In the genomic region with DNA sequence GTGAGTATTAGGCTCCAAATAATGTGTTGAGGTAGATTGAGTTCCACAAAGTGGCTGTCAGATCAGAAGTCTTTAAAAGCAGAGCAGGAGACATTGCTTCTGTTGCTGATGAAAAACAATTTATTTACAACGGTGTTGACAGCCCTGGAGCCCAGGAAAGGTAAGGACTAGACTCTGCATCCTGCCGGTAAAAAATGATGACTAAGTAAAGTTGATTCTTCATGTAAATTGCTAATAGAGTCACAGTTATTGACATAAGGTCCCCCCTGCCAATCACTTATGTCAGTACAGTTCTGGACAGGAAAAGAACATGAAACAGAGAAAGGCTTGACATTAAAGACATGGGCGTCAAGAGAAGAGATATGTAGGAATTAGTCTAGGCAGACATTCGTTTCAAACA, we compare ENCODE assay signal across 11 cellular contexts.
"Had no signal": no experiment of that assay in that cellular context is flagged by ENCODE, and none has a peak within 500 bp of the region (broad histone marks: within the 10 kb centered on the region; RNA-seq: fewer than 3 reads in every experiment).

No MANE protein-coding gene starts in this region.

- FAIRE-seq: H1, H54 had no signal

- H3K9me3 ChIP-seq: HAP-1 had no signal

- H3K4me3 ChIP-seq: GM23248, GM23338, HAP-1 had no signal

- H3K27ac ChIP-seq: GM23248 had no signal

- H3K4me2 ChIP-seq: GM23338 had no signal

- DNase-seq: GOT3, H7, H9, HCEC 1CT, HFFc6 had no signal

- H3K4me1 Mint-ChIP-seq: GM23338, H9 had no signal

- H3K9me3 Mint-ChIP-seq: GM23338 had no signal

- H2AFZ ChIP-seq: GM23248, GM23338 had no signal

- H3K9ac ChIP-seq: GM23248 had no signal

- ATAC-seq: GM23338, HCT116 had no signal

- H3K4me1 ChIP-seq: HAP-1 had no signal

- H3K36me3 ChIP-seq: HAP-1 had no signal

- H3K4me3 Mint-ChIP-seq: GM23338, H9, HFFc6 had no signal

- H3K27ac Mint-ChIP-seq: GM23338, H9, HFFc6 had no signal
